6 cellular contexts compared by ENCODE assay signal in genomic region chr5:41363343-41363986, GRCh38.
"Had no signal": no experiment of that assay in that cellular context is flagged by ENCODE, and none has a peak within 500 bp of the region (broad histone marks: within the 10 kb centered on the region; RNA-seq: fewer than 3 reads in every experiment).

No MANE protein-coding gene starts in this region.

- H3K4me3 ChIP-seq: GM23248, K562 had no signal

- ATAC-seq: K562 had no signal

- DNase-seq: GM23248, GOT3, H7, HCEC 1CT, IMR-90 had no signal

- FAIRE-seq: K562 had no signal
